Comparison of ENCODE assay signal across 27 cellular contexts in genomic region chr5:135350536-135350935, GRCh38.
"Had no signal": no experiment of that assay in that cellular context is flagged by ENCODE, and none has a peak within 500 bp of the region (broad histone marks: within the 10 kb centered on the region; RNA-seq: fewer than 3 reads in every experiment).

No MANE protein-coding gene starts in this region.

- DNase-seq: activated CD4-positive, alpha-beta T cell treated with anti-CD3 and anti-CD28 coated beads for 48 hours; activated CD4-positive, alpha-beta T cell treated with anti-CD3 and anti-CD28 coated beads, Interleukin-2, amount 50 U/mL, for 48 hours; activated CD8-positive, alpha-beta memory T cell treated with anti-CD3 and anti-CD28 coated beads, Interleukin-2, amount 50 U/mL, for 4 hours; activated gamma-delta T cell; activated naive CD4-positive, alpha-beta T cell treated with anti-CD3 and anti-CD28 coated beads, Interleukin-2, amount 10 ng/mL, durations not matched to agents 7 days and 5 days; activated naive CD8-positive, alpha-beta T cell treated with anti-CD3 and anti-CD28 coated beads, Interleukin-2, amount 10 ng/mL, durations not matched to agents 7 days and 5 days; activated T-cell treated with anti-CD3 and anti-CD28 coated beads, Interleukin-2, amount 50 U/mL, for 24 hours; brain microvascular endothelial cell; caudate nucleus; endodermal cell; foreskin fibroblast; head of caudate nucleus; mucosa of descending colon; posterior cingulate gyrus; stimulated activated CD4-positive, alpha-beta T cell treated with anti-CD3 and anti-CD28 coated beads, Interleukin-12 subunit alpha, Interleukin-12 subunit beta, amount 100 ng/mL, for 4 hours; stimulated activated CD4-positive, alpha-beta T cell treated with anti-CD3 and anti-CD28 coated beads, Interleukin-4, amount 100 ng/mL, for 1 hour; T1000; WERI-Rb-1 had no signal

- H3K9me3 ChIP-seq: mucosa of descending colon, suprapubic skin, tibial nerve had no signal

- H3K4me3 Mint-ChIP-seq: activated naive CD4-positive, alpha-beta T cell treated with anti-CD3 and anti-CD28 coated beads, Interleukin-2, amount 10 ng/mL, durations not matched to agents 7 days and 5 days; activated naive CD8-positive, alpha-beta T cell treated with anti-CD3 and anti-CD28 coated beads, Interleukin-2, amount 10 ng/mL, durations not matched to agents 7 days and 5 days; activated T-cell treated with anti-CD3 and anti-CD28 coated beads, Interleukin-2, amount 50 U/mL, for 24 hours; endodermal cell; nephron; stimulated activated memory B cell treated with anti-CD40 and anti-IgM and Interleukin-4, amounts not matched to agents 10 μg/mL and 1 μg/mL and 100 μg/mL, for 72 hours; T-helper 1 cell treated with Interleukin-12 subunit alpha and Interleukin-12 subunit beta and Interleukin-4 antibody, amounts not matched to agents 30 μg/mL and 1 μg/mL, for 36 hours had no signal

- H3K27me3 Mint-ChIP-seq: activated naive CD4-positive, alpha-beta T cell treated with anti-CD3 and anti-CD28 coated beads, Interleukin-2, amount 10 ng/mL, durations not matched to agents 7 days and 5 days; activated naive CD8-positive, alpha-beta T cell treated with anti-CD3 and anti-CD28 coated beads, Interleukin-2, amount 10 ng/mL, durations not matched to agents 7 days and 5 days; activated T-cell treated with anti-CD3 and anti-CD28 coated beads, Interleukin-2, amount 50 U/mL, for 24 hours; stimulated activated memory B cell treated with anti-CD40 and anti-IgM and Interleukin-4, amounts not matched to agents 10 μg/mL and 1 μg/mL and 100 μg/mL, for 72 hours had no signal

- H3K4me1 Mint-ChIP-seq: activated naive CD4-positive, alpha-beta T cell treated with anti-CD3 and anti-CD28 coated beads, Interleukin-2, amount 10 ng/mL, durations not matched to agents 7 days and 5 days had no signal

- H3K9me3 Mint-ChIP-seq: activated naive CD4-positive, alpha-beta T cell treated with anti-CD3 and anti-CD28 coated beads, Interleukin-2, amount 10 ng/mL, durations not matched to agents 7 days and 5 days; activated naive CD8-positive, alpha-beta T cell treated with anti-CD3 and anti-CD28 coated beads, Interleukin-2, amount 10 ng/mL, durations not matched to agents 7 days and 5 days; activated T-cell treated with anti-CD3 and anti-CD28 coated beads, Interleukin-2, amount 50 U/mL, for 24 hours; endodermal cell; nephron; stimulated activated memory B cell treated with anti-CD40 and anti-IgM and Interleukin-4, amounts not matched to agents 10 μg/mL and 1 μg/mL and 100 μg/mL, for 72 hours; T-helper 1 cell treated with Interleukin-12 subunit alpha and Interleukin-12 subunit beta and Interleukin-4 antibody, amounts not matched to agents 30 μg/mL and 1 μg/mL, for 36 hours had no signal

- H3K27ac Mint-ChIP-seq: activated naive CD4-positive, alpha-beta T cell treated with anti-CD3 and anti-CD28 coated beads, Interleukin-2, amount 10 ng/mL, durations not matched to agents 7 days and 5 days; activated naive CD8-positive, alpha-beta T cell treated with anti-CD3 and anti-CD28 coated beads, Interleukin-2, amount 10 ng/mL, durations not matched to agents 7 days and 5 days; activated T-cell treated with anti-CD3 and anti-CD28 coated beads, Interleukin-2, amount 50 U/mL, for 24 hours; endodermal cell; nephron; stimulated activated memory B cell treated with anti-CD40 and anti-IgM and Interleukin-4, amounts not matched to agents 10 μg/mL and 1 μg/mL and 100 μg/mL, for 72 hours; T-helper 1 cell treated with Interleukin-12 subunit alpha and Interleukin-12 subunit beta and Interleukin-4 antibody, amounts not matched to agents 30 μg/mL and 1 μg/mL, for 36 hours had no signal

- ATAC-seq: activated CD4-positive, CD25-positive, alpha-beta regulatory T cell treated with anti-CD3 and anti-CD28 coated beads, Interleukin-2, amount 50 U/mL, for 24 hours; esophagus mucosa; left lobe of liver; mucosa of descending colon; sciatic nerve; stimulated activated memory B cell treated with anti-CD40 and anti-IgM and Interleukin-4, amounts not matched to agents 10 μg/mL and 1 μg/mL and 100 μg/mL, for 72 hours had no signal
